11 cellular contexts compared by ENCODE assay signal in the genomic region with DNA sequence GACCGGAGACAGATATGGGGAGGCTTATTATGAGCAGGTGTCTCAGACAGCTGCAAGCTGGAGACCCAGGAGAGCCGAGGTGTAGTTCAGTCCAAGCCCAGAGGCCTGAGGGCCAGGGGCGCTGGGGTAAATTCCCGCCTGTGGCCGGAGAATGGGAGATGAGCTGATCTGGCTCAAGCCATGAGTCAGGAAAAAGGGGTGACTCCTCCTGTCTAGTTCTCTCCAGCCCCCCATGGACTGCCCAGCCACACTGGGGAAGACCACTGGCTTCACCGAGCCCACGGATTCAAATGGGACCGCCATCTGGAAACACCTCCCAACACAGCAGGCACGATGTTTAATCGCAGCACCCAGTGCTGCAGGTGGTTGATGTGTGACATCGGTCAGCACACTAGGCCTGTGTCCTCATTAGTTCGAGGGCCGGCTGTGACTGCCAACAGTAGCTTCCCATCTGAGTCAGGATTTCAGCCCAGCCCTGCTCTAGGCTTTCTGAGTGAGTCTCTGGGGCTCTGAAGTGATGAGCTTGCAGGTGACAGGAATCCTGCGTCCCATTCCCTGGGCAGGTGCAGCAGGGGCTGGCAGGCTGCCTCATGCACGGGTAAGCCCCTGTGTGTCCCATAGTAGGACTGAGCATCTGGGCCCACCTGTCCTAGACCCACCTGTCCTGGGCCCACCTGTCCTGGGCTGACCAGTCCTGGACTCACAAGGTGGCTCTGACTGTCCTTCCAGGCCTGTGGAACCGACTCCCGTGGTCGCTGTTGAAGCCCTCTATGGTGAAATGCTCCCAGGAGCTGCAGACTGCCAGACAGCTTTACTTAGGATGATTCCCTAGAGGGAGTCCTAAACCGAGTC. TPM values are rescaled to one million over a fixed set of nuclear protein-coding genes. Genes with fewer than 3 reads are reported as not detected.
DNase-seq lines count a peak whose midpoint lies in the region; ATAC-seq, FAIRE-seq and TF ChIP-seq lines count a peak whose summit lies in the region.
"Had no signal": no experiment of that assay in that cellular context is flagged by ENCODE, and none has a peak within 500 bp of the region (broad histone marks: within the 10 kb centered on the region; RNA-seq: fewer than 3 reads in every experiment).

No MANE protein-coding gene starts in this region.

- no peak overlapping the region for H2BK15ac ChIP-seq in mesendoderm (replicated peaks; ENCODE audit: low read depth)

- peaks cover 73% of the 10 kb centered on the region for H3K4me1 Mint-ChIP-seq in activated naive CD4-positive, alpha-beta T cell treated with anti-CD3 and anti-CD28 coated beads, Interleukin-2, amount 10 ng/mL, durations not matched to agents 7 days and 5 days
- peaks cover 18% of the 10 kb centered on the region for H3K4me1 Mint-ChIP-seq in type B pancreatic cell (ENCODE audit: unreplicated experiment)

- no peak for ATAC-seq in GM19452 (IDR thresholded peaks at IDR 0.05; ENCODE audit: unreplicated experiment)
- ATAC-seq: CD8-positive, alpha-beta T cell; psoas muscle had no signal

- H2BK5ac ChIP-seq in mesendoderm (ENCODE audit: low read length): no peak overlapping the region

- no peak overlapping the region for H3K27ac ChIP-seq in mesendoderm (ENCODE audit: low read depth, low read length)
- H3K27ac ChIP-seq: epithelial cell of prostate, psoas muscle had no signal

- no peak overlapping the region for H2AK5ac ChIP-seq in mesendoderm (ENCODE audit: low read length)

- no peak overlapping the region for H4K5ac ChIP-seq in mesendoderm (ENCODE audit: low read length)

- no peak for DNase-seq in activated naive CD4-positive, alpha-beta T cell treated with anti-CD3 and anti-CD28 coated beads, Interleukin-2, amount 10 ng/mL, durations not matched to agents 7 days and 5 days
- DNase-seq in activated naive CD4-positive, alpha-beta T cell (lab: John Stamatoyannopoulos, UW): no peak
- DNase-seq in NCI-H510A treated with DMSO at 0.1 percent for 48 hours (lab: John Stamatoyannopoulos, UW): peak; percentile 80
- peak; percentile 40 for DNase-seq in ecto neural progenitor cell (ENCODE audit: low spot score)
- DNase-seq in type B pancreatic cell (ENCODE audit: extremely low spot score, unreplicated experiment): peak; percentile 60
- no peak for DNase-seq in GM12892 (ENCODE audit: insufficient read length)
- DNase-seq in mesendoderm: no peak
- DNase-seq: psoas muscle had no signal

- peaks cover 22% of the 10 kb centered on the region for H3K36me3 Mint-ChIP-seq in activated naive CD4-positive, alpha-beta T cell treated with anti-CD3 and anti-CD28 coated beads, Interleukin-2, amount 10 ng/mL, durations not matched to agents 7 days and 5 days
- peaks cover 6% of the 10 kb centered on the region for H3K36me3 Mint-ChIP-seq in type B pancreatic cell
- H3K36me3 Mint-ChIP-seq: CD8-positive, alpha-beta T cell had no signal

- H2BK120ac ChIP-seq in mesendoderm (ENCODE audit: low read depth, low read length): no peak overlapping the region

- no peaks in the 10 kb centered on the region for H3K79me1 ChIP-seq in mesendoderm (ENCODE audit: low read length)

- H3K27me3 ChIP-seq in mesendoderm (ENCODE audit: insufficient read depth, low read length, poor library complexity): peaks cover 2% of the 10 kb centered on the region

- no peaks in the 10 kb centered on the region for H3K79me2 ChIP-seq in mesendoderm (ENCODE audit: control insufficient read depth, insufficient read depth, low read length)

- no peak for FAIRE-seq in GM12892 (lab: Jason Lieb, UNC)

- TF ChIP-seq POLR2A in GM12892 (IDR thresholded peaks at IDR 0.05; ENCODE audit: low read depth, low read length): no peak

- H3K27ac Mint-ChIP-seq in activated naive CD4-positive, alpha-beta T cell treated with anti-CD3 and anti-CD28 coated beads, Interleukin-2, amount 10 ng/mL, durations not matched to agents 7 days and 5 days: peak overlapping the region; percentile 78
- H3K27ac Mint-ChIP-seq in type B pancreatic cell: peak overlapping the region; percentile 35
- H3K27ac Mint-ChIP-seq: CD8-positive, alpha-beta T cell had no signal

- CTCF ChIA-PET in activated naive CD4-positive, alpha-beta T cell treated with anti-CD3 and anti-CD28 coated beads, Interleukin-2, amount 10 ng/mL, durations not matched to agents 7 days and 5 days (lab: Charles Lee): interaction anchor here (1.0 kb wide), 1 partner anchor 59 kb away, joined by 3 read pairs; no protein-coding TSS in a partner anchor

- no peak overlapping the region for H3K4me3 ChIP-seq in mesendoderm (ENCODE audit: low read length)
- H3K4me3 ChIP-seq: psoas muscle had no signal

- H3K56ac ChIP-seq in mesendoderm (ENCODE audit: low read length): no peak overlapping the region

- H3K9ac ChIP-seq in mesendoderm (ENCODE audit: low read length): no peak overlapping the region

- H3K4me3 Mint-ChIP-seq in activated naive CD4-positive, alpha-beta T cell treated with anti-CD3 and anti-CD28 coated beads, Interleukin-2, amount 10 ng/mL, durations not matched to agents 7 days and 5 days: peak overlapping the region; percentile 33
- H3K4me3 Mint-ChIP-seq in type B pancreatic cell: peak overlapping the region; percentile 40
- H3K4me3 Mint-ChIP-seq: CD8-positive, alpha-beta T cell had no signal

- H3K18ac ChIP-seq in mesendoderm (ENCODE audit: low read length): no peak overlapping the region

- WGBS in mesendoderm (ENCODE audit: extremely low coverage, insufficient coverage, low lambda C conversion rate): no CpG with 5 or more reads among the region's 19 CpGs

- no peaks in the 10 kb centered on the region for H3K36me3 ChIP-seq in mesendoderm (ENCODE audit: control insufficient read depth, insufficient read depth, low read length)

- H3K9me3 Mint-ChIP-seq in activated naive CD4-positive, alpha-beta T cell treated with anti-CD3 and anti-CD28 coated beads, Interleukin-2, amount 10 ng/mL, durations not matched to agents 7 days and 5 days: no peaks in the 10 kb centered on the region
- peaks cover 3% of the 10 kb centered on the region for H3K9me3 Mint-ChIP-seq in type B pancreatic cell
- H3K9me3 Mint-ChIP-seq: CD8-positive, alpha-beta T cell had no signal

- H3K4ac ChIP-seq in mesendoderm (ENCODE audit: low read depth, low read length): no peak overlapping the region

- H3K27me3 Mint-ChIP-seq in activated naive CD4-positive, alpha-beta T cell treated with anti-CD3 and anti-CD28 coated beads, Interleukin-2, amount 10 ng/mL, durations not matched to agents 7 days and 5 days: no peaks in the 10 kb centered on the region
- H3K27me3 Mint-ChIP-seq in type B pancreatic cell: peaks cover 6% of the 10 kb centered on the region

- no peak overlapping the region for H3K23ac ChIP-seq in mesendoderm (ENCODE audit: low read length)

- no peaks in the 10 kb centered on the region for H3K4me1 ChIP-seq in mesendoderm (ENCODE audit: control insufficient read depth, low read depth, low read length)
- H3K4me1 ChIP-seq: psoas muscle had no signal

- no peak for TF ChIP-seq CTCF in type B pancreatic cell (conservative IDR thresholded peaks at IDR 0.05)

- no peak overlapping the region for H3K4me2 ChIP-seq in mesendoderm (ENCODE audit: low read length)

- no peak overlapping the region for H4K8ac ChIP-seq in mesendoderm (ENCODE audit: low read depth, low read length)

RNA-seq across cellular contexts. Expression of gene AHRR, which starts 49.7 kb away (rescaled TPM):
- 7.9 and 13.4 TPM in 2 replicates for total RNA-seq in type B pancreatic cell (ENCODE audit: low replicate concordance)
- polyA plus RNA-seq in GM12892 (2012; ENCODE audit: missing spikeins): 21.0 TPM
- 0.17 TPM for polyA plus RNA-seq in mesendoderm (2013, experiment 1 of 2)
- polyA plus RNA-seq in mesendoderm (2013, experiment 2 of 2): 0.22 TPM

Comparison
In these comparisons a context has a peak if more than half of its experiments do, and no peak if none do; other contexts are left out.
1. DNase-seq: peak in NCI-H510A treated with DMSO at 0.1 percent for 48 hours (single experiment), ecto neural progenitor cell (single experiment) and type B pancreatic cell (single experiment); none in activated naive CD4-positive, alpha-beta T cell treated with anti-CD3 and anti-CD28 coated beads, Interleukin-2, amount 10 ng/mL, durations not matched to agents 7 days and 5 days (single experiment), activated naive CD4-positive, alpha-beta T cell (0 of 4), GM12892 (single experiment) and mesendoderm (single experiment).